Comparison of ENCODE assay signal across 12 cellular contexts in genomic region chr16:66503030-66503429, GRCh38. TPM values are rescaled to one million over a fixed set of nuclear protein-coding genes. Genes with fewer than 3 reads are reported as not detected.
A peak's percentile ranks its signal among the peaks of the same experiment; 100 is the strongest.
DNase-seq lines count a peak whose midpoint lies in the region; ATAC-seq, FAIRE-seq and TF ChIP-seq lines count a peak whose summit lies in the region.
"Had no signal": no experiment of that assay in that cellular context is flagged by ENCODE, and none has a peak within 500 bp of the region (broad histone marks: within the 10 kb centered on the region; RNA-seq: fewer than 3 reads in every experiment).

No MANE protein-coding gene starts in this region.

- intact Hi-C loops in heart left ventricle (cut with DNase I) (no loop called here), uterus (cut with DNase I; ENCODE audit: low total_unique reads) (no loop called here)

- H3K27me3 ChIP-seq in heart left ventricle, result no peaks in the 10 kb centered on the region
- no peaks in the 10 kb centered on the region for H3K27me3 ChIP-seq in osteoblast (ENCODE audit: insufficient read depth, low read length)
- no peaks in the 10 kb centered on the region for H3K27me3 ChIP-seq in uterus

- H3K9me3 ChIP-seq in heart left ventricle, result no peaks in the 10 kb centered on the region
- H3K9me3 ChIP-seq in osteoblast (ENCODE audit: low read depth, low read length), result no peaks in the 10 kb centered on the region
- H3K9me3 ChIP-seq in uterus, result no peaks in the 10 kb centered on the region

- peak in 3 of 5 donors; percentile 40 to 65 (median 49) for DNase-seq in heart left ventricle
- peak; percentile 10 for DNase-seq in osteoblast (ENCODE audit: insufficient read length, low spot score, missing footprints)
- DNase-seq in uterus, result peak; percentile 23 to 29
- DNase-seq in H54 (ENCODE audit: insufficient read length, low spot score), result no peak
- DNase-seq in RCC 7860 (ENCODE audit: low spot score), result no peak
- DNase-seq: activated CD4-positive, alpha-beta T cell treated with anti-CD3 and anti-CD28 coated beads, Interleukin-2, amount 50 U/mL, for 48 hours; activated naive CD4-positive, alpha-beta T cell treated with anti-CD3 and anti-CD28 coated beads, Interleukin-2, amount 10 ng/mL, durations not matched to agents 7 days and 5 days; OCI-M1; stimulated activated naive B cell treated with anti-CD40 and anti-IgM and Interleukin-4, amounts not matched to agents 10 μg/mL and 1 μg/mL and 100 μg/mL, for 72 hours had no signal

- no peak overlapping the region for H2AFZ ChIP-seq in osteoblast (ENCODE audit: low read length)

- peak; percentile 94 to 97 (median 95) for ATAC-seq in heart left ventricle
- no peak for ATAC-seq in GM21723 (IDR thresholded peaks at IDR 0.05; ENCODE audit: unreplicated experiment)
- ATAC-seq: stimulated activated naive B cell treated with anti-CD40 and anti-IgM and Interleukin-4, amounts not matched to agents 10 μg/mL and 1 μg/mL and 100 μg/mL, for 72 hours had no signal

- TF ChIP-seq CTCF in heart left ventricle (IDR thresholded peaks at IDR 0.05), result no peak
- TF ChIP-seq CTCF in osteoblast (IDR thresholded peaks at IDR 0.05; ENCODE audit: extremely low read depth, low read depth, low read length), result no peak
- TF ChIP-seq CTCF in uterus (IDR thresholded peaks at IDR 0.05), result no peak

- no peak overlapping the region for H3K4me2 ChIP-seq in osteoblast (ENCODE audit: insufficient read depth, low read length)

- H3K36me3 ChIP-seq in heart left ventricle, result peaks cover 0 to 4% (median 0%) of the 10 kb centered on the region in 9 donors
- no peaks in the 10 kb centered on the region for H3K36me3 ChIP-seq in osteoblast (ENCODE audit: insufficient read depth, low read length)
- H3K36me3 ChIP-seq in uterus, result no peaks in the 10 kb centered on the region

- H4K20me1 ChIP-seq in osteoblast (ENCODE audit: insufficient read depth, low read length), result no peaks in the 10 kb centered on the region

- no peaks in the 10 kb centered on the region for H3K79me2 ChIP-seq in osteoblast (ENCODE audit: insufficient read depth, low read length)

- no peak for TF ChIP-seq POLR2A in heart left ventricle (IDR thresholded peaks at IDR 0.05)
- TF ChIP-seq POLR2A in uterus (IDR thresholded peaks at IDR 0.05), result no peak
- TF ChIP-seq POLR2A in H54 (IDR thresholded peaks at IDR 0.05; ENCODE audit: low read depth, low read length), result no peak

- H3K27ac ChIP-seq in angular gyrus (ENCODE audit: low read depth, low read length), result peak overlapping the region; percentile 13
- H3K27ac ChIP-seq in heart left ventricle, result peak overlapping the region in 4 of 12 donors; percentile 1 to 44 (median 16)
- no peak overlapping the region for H3K27ac ChIP-seq in osteoblast (ENCODE audit: low read depth, low read length)
- H3K27ac ChIP-seq in uterus, result peak overlapping the region; percentile 62 to 70

- FAIRE-seq in H54 (lab: Jason Lieb, UNC) (no peak), RCC 7860 (lab: Jason Lieb, UNC) (no peak)
- FAIRE-seq: colon had no signal

- H3K4me3 ChIP-seq in heart left ventricle (no peak overlapping the region), osteoblast (ENCODE audit: insufficient read depth, low read length) (no peak overlapping the region), uterus (no peak overlapping the region)

- WGBS in heart left ventricle, 4 donors, result 60 to 78% (median 71%) methylated on average over 2 of the region's 2 CpGs

- H3K4me1 ChIP-seq in heart left ventricle, result peaks cover 0 to 24% (median 11%) of the 10 kb centered on the region in 12 donors
- H3K4me1 ChIP-seq in osteoblast (ENCODE audit: insufficient read depth, low read length), result peaks cover 23% of the 10 kb centered on the region
- H3K4me1 ChIP-seq in uterus, result no peaks in the 10 kb centered on the region

RNA-seq across cellular contexts. Expression of gene TK2, which starts 46.9 kb away (rescaled TPM):
- total RNA-seq in heart left ventricle (10 to 100 TPM; 13.9 to 29.4 (median 17.4) TPM), osteoblast (73.5 and 81.3 TPM in 2 replicates), uterus (10 to 100 TPM; 13.6 to 52.6 (median 39.2) TPM)
- 10 to 100 TPM in 1 of 2 donors, 1 to 10 TPM in 1; 9.4 to 10.5 TPM for polyA plus RNA-seq in heart left ventricle

RNA-seq across cellular contexts. Expression of gene CKLF, which starts 49.3 kb away (rescaled TPM):
- 10 to 100 TPM in 2 of 9 donors, 1 to 10 TPM in 7; 4.1 to 28.9 (median 6.4) TPM for total RNA-seq in heart left ventricle
- 10 to 100 TPM in 1 of 2 donors, 1 to 10 TPM in 1; 4.9 to 18.8 TPM for polyA plus RNA-seq in heart left ventricle
- total RNA-seq in osteoblast, result 46.0 and 48.9 TPM in 2 replicates
- 100 to 1,000 TPM in 1 of 4 donors, 10 to 100 TPM in 3; 31.3 to 118 (median 68.6) TPM for total RNA-seq in uterus

Comparison
In these comparisons a context has a peak if more than half of its experiments do, and no peak if none do; other contexts are left out.
1. DNase-seq: peak in heart left ventricle (3 of 5), osteoblast (single experiment) and uterus (2 of 2); none in H54 (single experiment) and RCC 7860 (single experiment).